1 cellular context compared by ENCODE assay signal in genomic region chr5:32981061-32981460, GRCh38.
TF ChIP-seq lines count a peak whose summit lies in the region.

No MANE protein-coding gene starts in this region.

TF ChIP-seq in IMR-90, 13 proteins besides CTCF, POLR2A, EP300 and RAD21:
- TF ChIP-seq BHLHE40 (IDR thresholded peaks at IDR 0.05; ENCODE audit: low read depth, low read length) (no peak), SMC3 (IDR thresholded peaks at IDR 0.05; ENCODE audit: low read depth, low read length) (no peak), MAFK (IDR thresholded peaks at IDR 0.05; ENCODE audit: low read depth, low read length) (peak; percentile 73), RFX5 (IDR thresholded peaks at IDR 0.05; ENCODE audit: low read depth, low read length) (no peak)
